29 cellular contexts compared by ENCODE assay signal in genomic region chr18:33717339-33717738, GRCh38.
"Had no signal": no experiment of that assay in that cellular context is flagged by ENCODE, and none has a peak within 500 bp of the region (broad histone marks: within the 10 kb centered on the region; RNA-seq: fewer than 3 reads in every experiment).

No MANE protein-coding gene starts in this region.

- FAIRE-seq: astrocyte, TTC549 had no signal

- H3K27me3 Mint-ChIP-seq: activated CD4-positive, alpha-beta memory T cell treated with anti-CD3 and anti-CD28 coated beads for 36 hours; activated CD4-positive, alpha-beta T cell treated with anti-CD3 and anti-CD28 coated beads, Interleukin-2, amount 10 ng/mL, durations not matched to agents 7 days and 5 days; activated naive CD8-positive, alpha-beta T cell; brain; central memory CD8-positive, alpha-beta T cell; T-cell had no signal

- H3K36me3 Mint-ChIP-seq: activated CD4-positive, alpha-beta memory T cell treated with anti-CD3 and anti-CD28 coated beads for 36 hours; activated naive CD8-positive, alpha-beta T cell; T-cell had no signal

- H3K36me3 ChIP-seq: MG63 had no signal

- DNase-seq: activated CD4-positive, alpha-beta memory T cell treated with anti-CD3 and anti-CD28 coated beads for 36 hours; activated CD4-positive, alpha-beta T cell treated with anti-CD3 and anti-CD28 coated beads, Interleukin-2, amount 10 ng/mL, durations not matched to agents 7 days and 5 days; activated CD4-positive, CD25-positive, alpha-beta regulatory T cell; activated CD8-positive, alpha-beta memory T cell treated with anti-CD3 and anti-CD28 coated beads for 24 hours; activated gamma-delta T cell; activated naive CD4-positive, alpha-beta T cell treated with anti-CD3 and anti-CD28 coated beads for 36 hours; activated T-cell treated with anti-CD3 and anti-CD28 coated beads, Interleukin-2, amount 50 U/mL, for 4 hours; amygdala; MG63; NCI-H1048; NCI-H146; NCI-H187 treated with DMSO at 0.1 percent for 48 hours; NCI-H2081 treated with DMSO at 0.1 percent for 48 hours; NCI-H446; NCI-H524; RPMI8226; T-cell; T-helper 2 cell; T1000 had no signal

- H3K9me3 ChIP-seq: MG63 had no signal

- H3K9me3 Mint-ChIP-seq: activated CD4-positive, alpha-beta T cell treated with anti-CD3 and anti-CD28 coated beads, Interleukin-2, amount 10 ng/mL, durations not matched to agents 7 days and 5 days had no signal

- H3K4me1 Mint-ChIP-seq: activated CD4-positive, alpha-beta T cell treated with anti-CD3 and anti-CD28 coated beads, Interleukin-2, amount 10 ng/mL, durations not matched to agents 7 days and 5 days; activated T-helper 17 cell treated with anti-CD3 and anti-CD28 coated beads, Interleukin-2, amount 50 U/mL, for 72 hours; central memory CD8-positive, alpha-beta T cell; T-cell had no signal

- ATAC-seq: activated T-cell treated with anti-CD3 and anti-CD28 coated beads, Interleukin-2, amount 50 U/mL, for 4 hours; activated T-helper 17 cell treated with anti-CD3 and anti-CD28 coated beads, Interleukin-2, amount 50 U/mL, for 72 hours; Panc1; Right ventricle myocardium inferior; T-cell had no signal

- H3K4me3 Mint-ChIP-seq: activated CD4-positive, alpha-beta memory T cell treated with anti-CD3 and anti-CD28 coated beads for 36 hours; activated CD4-positive, alpha-beta T cell treated with anti-CD3 and anti-CD28 coated beads, Interleukin-2, amount 10 ng/mL, durations not matched to agents 7 days and 5 days; activated naive CD4-positive, alpha-beta T cell treated with anti-CD3 and anti-CD28 coated beads for 36 hours; activated naive CD8-positive, alpha-beta T cell; activated T-cell treated with anti-CD3 and anti-CD28 coated beads, Interleukin-2, amount 50 U/mL, for 4 hours; activated T-helper 17 cell treated with anti-CD3 and anti-CD28 coated beads, Interleukin-2, amount 50 U/mL, for 72 hours; brain; central memory CD8-positive, alpha-beta T cell; T-cell had no signal

- H3K27me3 ChIP-seq: MG63 had no signal

- H3K27ac Mint-ChIP-seq: activated CD4-positive, alpha-beta memory T cell treated with anti-CD3 and anti-CD28 coated beads for 36 hours; activated CD4-positive, alpha-beta T cell treated with anti-CD3 and anti-CD28 coated beads, Interleukin-2, amount 10 ng/mL, durations not matched to agents 7 days and 5 days; activated naive CD4-positive, alpha-beta T cell treated with anti-CD3 and anti-CD28 coated beads for 36 hours; activated naive CD8-positive, alpha-beta T cell; activated T-helper 17 cell treated with anti-CD3 and anti-CD28 coated beads, Interleukin-2, amount 50 U/mL, for 72 hours; T-cell had no signal

- H3K4me3 ChIP-seq: MG63, SK-N-MC had no signal

- H3K27ac ChIP-seq: SK-N-MC, VCaP had no signal
